ENCODE assay signal across 19 cellular contexts in genomic region chr1:180221461-180221860, GRCh38. TPM values are rescaled to one million over a fixed set of nuclear protein-coding genes. Genes with fewer than 3 reads are reported as not detected.
DNase-seq lines count a peak whose midpoint lies in the region; FAIRE-seq and TF ChIP-seq lines count a peak whose summit lies in the region.
"Had no signal": no experiment of that assay in that cellular context is flagged by ENCODE, and none has a peak within 500 bp of the region (broad histone marks: within the 10 kb centered on the region; RNA-seq: fewer than 3 reads in every experiment).

No MANE protein-coding gene starts in this region.

- intact Hi-C loops in activated T-helper 1 cell treated with anti-CD3 and anti-CD28 coated beads, Interleukin-12 subunit alpha, Interleukin-12 subunit beta, Interleukin-2, Interleukin-4 antibody, amounts not matched to agents 30 ng/mL and 10 ng/mL and 1 ng/mL, durations not matched to agents 14 hours and 24 hours and 36 hours (cut with micrococcal nuclease), result no loop called here

- peaks cover 7% of the 10 kb centered on the region for H3K4me1 Mint-ChIP-seq in endothelial cell (ENCODE audit: unreplicated experiment)
- no peaks in the 10 kb centered on the region for H3K4me1 Mint-ChIP-seq in activated T-helper 1 cell treated with anti-CD3 and anti-CD28 coated beads, Interleukin-12 subunit alpha, Interleukin-12 subunit beta, Interleukin-2, Interleukin-4 antibody, amounts not matched to agents 30 ng/mL and 10 ng/mL and 1 ng/mL, durations not matched to agents 14 hours and 24 hours and 36 hours (ENCODE audit: low read depth)

- peaks cover 2% of the 10 kb centered on the region for H3K27me3 Mint-ChIP-seq in endothelial cell (ENCODE audit: unreplicated experiment)
- H3K27me3 Mint-ChIP-seq in activated T-helper 1 cell treated with anti-CD3 and anti-CD28 coated beads, Interleukin-12 subunit alpha, Interleukin-12 subunit beta, Interleukin-2, Interleukin-4 antibody, amounts not matched to agents 30 ng/mL and 10 ng/mL and 1 ng/mL, durations not matched to agents 14 hours and 24 hours and 36 hours (ENCODE audit: insufficient read depth), result peaks cover 36% of the 10 kb centered on the region

- H3K4me3 Mint-ChIP-seq in endothelial cell (ENCODE audit: unreplicated experiment), result no peak overlapping the region
- H3K4me3 Mint-ChIP-seq in activated T-helper 1 cell treated with anti-CD3 and anti-CD28 coated beads, Interleukin-12 subunit alpha, Interleukin-12 subunit beta, Interleukin-2, Interleukin-4 antibody, amounts not matched to agents 30 ng/mL and 10 ng/mL and 1 ng/mL, durations not matched to agents 14 hours and 24 hours and 36 hours, result no peak overlapping the region

- peak; percentile 62 for DNase-seq in AG08396 (ENCODE audit: low spot score)
- DNase-seq in GM04504 (ENCODE audit: low read depth), result peak; percentile 62
- DNase-seq in choroid plexus epithelial cell (ENCODE audit: low read depth), result peak; percentile 75
- peak; percentile 78 for DNase-seq in myocyte (ENCODE audit: low read depth)
- DNase-seq in endothelial cell (ENCODE audit: low spot score), result no peak
- no peak for DNase-seq in GM12891 (ENCODE audit: insufficient read length, low spot score)
- DNase-seq in NCI-H128 (lab: John Stamatoyannopoulos, UW; ENCODE audit: unreplicated experiment), result no peak
- no peak for DNase-seq in activated T-helper 1 cell treated with anti-CD3 and anti-CD28 coated beads, Interleukin-12 subunit alpha, Interleukin-12 subunit beta, Interleukin-2, Interleukin-4 antibody, amounts not matched to agents 30 ng/mL and 10 ng/mL and 1 ng/mL, durations not matched to agents 14 hours and 24 hours and 36 hours (ENCODE audit: low spot score)
- DNase-seq: AML-193, COR-L47, DMS153, MV-4-11, NCI-H1436 treated with DMSO at 0.1 percent for 48 hours, NCI-H2081, NCI-H510A, NCI-H774 had no signal

- no peaks in the 10 kb centered on the region for H3K36me3 Mint-ChIP-seq in endothelial cell (ENCODE audit: low read depth, unreplicated experiment)
- H3K36me3 Mint-ChIP-seq in activated T-helper 1 cell treated with anti-CD3 and anti-CD28 coated beads, Interleukin-12 subunit alpha, Interleukin-12 subunit beta, Interleukin-2, Interleukin-4 antibody, amounts not matched to agents 30 ng/mL and 10 ng/mL and 1 ng/mL, durations not matched to agents 14 hours and 24 hours and 36 hours (ENCODE audit: low read depth), result no peaks in the 10 kb centered on the region

- TF ChIP-seq CTCF in choroid plexus epithelial cell (conservative IDR thresholded peaks at IDR 0.05; ENCODE audit: low read depth, low read length), result no peak
- no peak for TF ChIP-seq CTCF in endothelial cell (IDR thresholded peaks at IDR 0.05; ENCODE audit: unreplicated experiment)

- H3K9me3 Mint-ChIP-seq in endothelial cell (ENCODE audit: unreplicated experiment), result no peaks in the 10 kb centered on the region
- H3K9me3 Mint-ChIP-seq in activated T-helper 1 cell treated with anti-CD3 and anti-CD28 coated beads, Interleukin-12 subunit alpha, Interleukin-12 subunit beta, Interleukin-2, Interleukin-4 antibody, amounts not matched to agents 30 ng/mL and 10 ng/mL and 1 ng/mL, durations not matched to agents 14 hours and 24 hours and 36 hours, result no peaks in the 10 kb centered on the region

- no peak overlapping the region for H3K4me3 ChIP-seq in choroid plexus epithelial cell (ENCODE audit: low read depth, low read length)
- H3K4me3 ChIP-seq: HAP-1, K562 had no signal

- H3K27ac Mint-ChIP-seq in endothelial cell (ENCODE audit: unreplicated experiment), result no peak overlapping the region
- no peak overlapping the region for H3K27ac Mint-ChIP-seq in activated T-helper 1 cell treated with anti-CD3 and anti-CD28 coated beads, Interleukin-12 subunit alpha, Interleukin-12 subunit beta, Interleukin-2, Interleukin-4 antibody, amounts not matched to agents 30 ng/mL and 10 ng/mL and 1 ng/mL, durations not matched to agents 14 hours and 24 hours and 36 hours

- TF ChIP-seq POLR2A in GM12891 (IDR thresholded peaks at IDR 0.05; ENCODE audit: low read depth, low read length), result no peak

- FAIRE-seq in GM12891 (lab: Jason Lieb, UNC), result no peak
- FAIRE-seq: A204.1, K562 had no signal

TF ChIP-seq in GM12891, 5 proteins besides CTCF, POLR2A, EP300 and RAD21:
- TF ChIP-seq POLR2AphosphoS5 (IDR thresholded peaks at IDR 0.05; ENCODE audit: low read depth, low read length) (no peak), SPI1 (IDR thresholded peaks at IDR 0.05; ENCODE audit: low read depth, low read length) (no peak), TAF1 (IDR thresholded peaks at IDR 0.05; ENCODE audit: low read depth, low read length) (no peak), POU2F2 (IDR thresholded peaks at IDR 0.05; ENCODE audit: low read depth, low read length) (no peak), PAX5 (IDR thresholded peaks at IDR 0.05; ENCODE audit: insufficient read depth, low read length, severe bottlenecking) (no peak)

RNA-seq across cellular contexts. Expression of gene LHX4, which starts 8.6 kb away (rescaled TPM):
- total RNA-seq in myocyte (0.40 and 0.94 TPM in 2 replicates), endothelial cell (ENCODE audit: unreplicated experiment) (1.5 TPM)
- 0.86 TPM for polyA plus RNA-seq in myocyte (2012)
- polyA plus RNA-seq in GM12891 (2012; ENCODE audit: low read depth, missing spikeins), result 0.64 TPM
- total RNA-seq in activated T-helper 1 cell treated with anti-CD3 and anti-CD28 coated beads, Interleukin-12 subunit alpha, Interleukin-12 subunit beta, Interleukin-2, Interleukin-4 antibody, amounts not matched to agents 30 ng/mL and 10 ng/mL and 1 ng/mL, durations not matched to agents 14 hours and 24 hours and 36 hours, result not detected in 2 replicates

Comparison
In these comparisons a context has a peak if more than half of its experiments do, and no peak if none do; other contexts are left out.
1. DNase-seq: peak in AG08396 (single experiment), GM04504 (single experiment), choroid plexus epithelial cell (single experiment) and myocyte (single experiment); none in endothelial cell (single experiment), GM12891 (single experiment), NCI-H128 (single experiment) and activated T-helper 1 cell treated with anti-CD3 and anti-CD28 coated beads, Interleukin-12 subunit alpha, Interleukin-12 subunit beta, Interleukin-2, Interleukin-4 antibody, amounts not matched to agents 30 ng/mL and 10 ng/mL and 1 ng/mL, durations not matched to agents 14 hours and 24 hours and 36 hours (single experiment).